1 cellular context compared by ENCODE assay signal in the genomic region with DNA sequence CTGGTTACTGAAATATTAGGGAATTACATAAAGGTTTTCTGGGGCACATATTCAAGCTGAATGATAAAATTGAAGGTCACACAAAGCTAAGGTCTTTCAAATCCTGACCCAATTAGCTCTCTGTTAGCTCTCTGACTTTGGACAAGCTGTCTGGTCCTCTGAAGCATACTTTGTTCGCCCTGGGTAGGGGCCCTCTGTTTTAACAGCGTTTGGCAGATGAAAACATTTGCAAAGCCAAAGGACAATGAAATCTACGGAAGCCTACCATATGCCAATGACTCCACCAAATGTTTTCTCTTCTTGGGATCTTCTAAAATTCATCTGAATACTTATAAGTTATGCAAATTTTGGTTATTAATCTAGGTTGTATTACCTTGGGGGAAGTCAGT.
TF ChIP-seq lines count a peak whose summit lies in the region.

No MANE protein-coding gene starts in this region.

TF ChIP-seq in HepG2, 621 proteins besides CTCF, POLR2A, EP300 and RAD21:
- TF ChIP-seq TBL1XR1 (IDR thresholded peaks at IDR 0.05; ENCODE audit: borderline replicate concordance, low read length, partially characterized antibody) (no peak), ZBTB14 (CRISPR knock-in tag; IDR thresholded peaks at IDR 0.05) (no peak), ZNF746 (CRISPR knock-in tag; IDR thresholded peaks at IDR 0.05) (no peak), CBX5 (CRISPR knock-in tag; IDR thresholded peaks at IDR 0.05; ENCODE audit: borderline replicate concordance) (no peak), PRDM4 (CRISPR knock-in tag; IDR thresholded peaks at IDR 0.05; ENCODE audit: borderline replicate concordance) (no peak), SPEN (CRISPR knock-in tag; IDR thresholded peaks at IDR 0.05; ENCODE audit: low read depth) (no peak), MBNL3 (CRISPR knock-in tag; conservative IDR thresholded peaks at IDR 0.05) (no peak), GZF1 (CRISPR knock-in tag; IDR thresholded peaks at IDR 0.05) (no peak), DNMT1 (CRISPR knock-in tag; IDR thresholded peaks at IDR 0.05) (no peak)
- TF ChIP-seq, protein P1, sequence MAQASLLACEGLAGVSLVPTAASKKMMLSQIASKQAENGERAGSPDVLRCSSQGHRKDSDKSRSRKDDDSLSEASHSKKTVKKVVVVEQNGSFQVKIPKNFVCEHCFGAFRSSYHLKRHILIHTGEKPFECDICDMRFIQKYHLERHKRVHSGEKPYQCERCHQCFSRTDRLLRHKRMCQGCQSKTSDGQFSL (CRISPR knock-in tag; IDR thresholded peaks at IDR 0.05) = no peak
